ENCODE assay signal across 11 cellular contexts in the genomic region with DNA sequence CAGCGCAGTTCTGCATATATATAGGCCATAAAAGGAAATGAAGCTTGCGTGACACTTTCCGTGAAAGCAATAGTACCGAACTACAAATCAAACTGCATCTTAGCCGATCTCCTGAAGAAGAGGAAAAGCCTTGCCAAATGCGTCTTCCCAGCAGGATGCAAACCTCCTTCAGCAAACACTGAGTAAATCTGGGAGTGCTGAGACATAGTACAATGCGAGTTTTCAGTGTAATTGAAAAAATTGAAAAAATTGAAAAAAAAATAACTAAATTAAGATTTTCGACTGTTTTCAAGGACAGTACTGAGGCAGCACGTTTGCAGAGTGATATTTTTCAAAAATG. TPM values are rescaled to one million over a fixed set of nuclear protein-coding genes. Genes with fewer than 3 reads are reported as not detected.
DNase-seq lines count a peak whose midpoint lies in the region; ATAC-seq lines count a peak whose summit lies in the region.
"Had no signal": no experiment of that assay in that cellular context is flagged by ENCODE, and none has a peak within 500 bp of the region (broad histone marks: within the 10 kb centered on the region; RNA-seq: fewer than 3 reads in every experiment).

No MANE protein-coding gene starts in this region.

- POLR2A ChIA-PET in activated naive CD8-positive, alpha-beta T cell treated with anti-CD3 and anti-CD28 coated beads, Interleukin-2, amount 10 ng/mL, durations not matched to agents 7 days and 5 days (lab: Charles Lee), result no interaction called here

- DNase-seq in activated naive CD8-positive, alpha-beta T cell treated with anti-CD3 and anti-CD28 coated beads, Interleukin-2, amount 10 ng/mL, durations not matched to agents 7 days and 5 days, result no peak
- no peak for DNase-seq in stimulated activated effector memory CD8-positive, alpha-beta T cell treated with anti-CD3 and anti-CD28 coated beads, Interleukin-12 subunit alpha, Interleukin-12 subunit beta, amount 100 ng/mL, for 72 hours (ENCODE audit: low spot score in 2 of 2)
- DNase-seq in cerebellar cortex (ENCODE audit: low spot score), result no peak
- DNase-seq in MG63, result no peak
- no peak for DNase-seq in substantia nigra (lab: John Stamatoyannopoulos, UW)
- DNase-seq: kidney had no signal

- H3K9me3 Mint-ChIP-seq in activated naive CD8-positive, alpha-beta T cell treated with anti-CD3 and anti-CD28 coated beads, Interleukin-2, amount 10 ng/mL, durations not matched to agents 7 days and 5 days, result no peaks in the 10 kb centered on the region
- H3K9me3 Mint-ChIP-seq in stimulated activated effector memory CD8-positive, alpha-beta T cell treated with anti-CD3 and anti-CD28 coated beads, Interleukin-12 subunit alpha, Interleukin-12 subunit beta, amount 100 ng/mL, for 72 hours, result no peaks in the 10 kb centered on the region
- H3K9me3 Mint-ChIP-seq: activated CD4-positive, alpha-beta memory T cell treated with anti-CD3 and anti-CD28 coated beads, Interleukin-2, amount 10 ng/mL, durations not matched to agents 7 days and 5 days had no signal

- no peaks in the 10 kb centered on the region for H3K36me3 ChIP-seq in HUES48 (ENCODE audit: control insufficient read depth, insufficient read depth, low read length)
- H3K36me3 ChIP-seq in iPS-20b (ENCODE audit: insufficient read depth, low read depth, low read length), result no peaks in the 10 kb centered on the region
- no peaks in the 10 kb centered on the region for H3K36me3 ChIP-seq in MG63
- H3K36me3 ChIP-seq: vagina had no signal

- peaks cover 8% of the 10 kb centered on the region for H3K4me1 Mint-ChIP-seq in activated naive CD8-positive, alpha-beta T cell treated with anti-CD3 and anti-CD28 coated beads, Interleukin-2, amount 10 ng/mL, durations not matched to agents 7 days and 5 days
- peaks cover 10% of the 10 kb centered on the region for H3K4me1 Mint-ChIP-seq in stimulated activated effector memory CD8-positive, alpha-beta T cell treated with anti-CD3 and anti-CD28 coated beads, Interleukin-12 subunit alpha, Interleukin-12 subunit beta, amount 100 ng/mL, for 72 hours

- H3K27me3 ChIP-seq in HUES48 (ENCODE audit: control insufficient read depth, insufficient read depth, low read length), result peaks cover 34% of the 10 kb centered on the region
- H3K27me3 ChIP-seq in iPS-20b (ENCODE audit: insufficient read depth, low read length), result peaks cover 34% of the 10 kb centered on the region
- peaks cover 12% of the 10 kb centered on the region for H3K27me3 ChIP-seq in MG63

- H3K27ac ChIP-seq in HUES48 (ENCODE audit: low read depth, low read length) (no peak overlapping the region), iPS-20b (ENCODE audit: low read length) (no peak overlapping the region), substantia nigra (ENCODE audit: low read depth, low read length, poor library complexity, severe bottlenecking) (no peak overlapping the region)
- H3K27ac ChIP-seq: vagina had no signal

- no peak for ATAC-seq in activated naive CD8-positive, alpha-beta T cell treated with anti-CD3 and anti-CD28 coated beads, Interleukin-2, amount 10 ng/mL, durations not matched to agents 7 days and 5 days (ENCODE audit: low read depth)
- no peak for ATAC-seq in stimulated activated effector memory CD8-positive, alpha-beta T cell treated with anti-CD3 and anti-CD28 coated beads, Interleukin-12 subunit alpha, Interleukin-12 subunit beta, amount 100 ng/mL, for 72 hours

- H3K4me3 Mint-ChIP-seq in activated naive CD8-positive, alpha-beta T cell treated with anti-CD3 and anti-CD28 coated beads, Interleukin-2, amount 10 ng/mL, durations not matched to agents 7 days and 5 days, result peak overlapping the region; percentile 85
- H3K4me3 Mint-ChIP-seq in stimulated activated effector memory CD8-positive, alpha-beta T cell treated with anti-CD3 and anti-CD28 coated beads, Interleukin-12 subunit alpha, Interleukin-12 subunit beta, amount 100 ng/mL, for 72 hours, result peak overlapping the region; percentile 75

- H3K4me3 ChIP-seq in HUES48 (ENCODE audit: low read depth, low read length) (peak overlapping the region; percentile 67), iPS-20b (ENCODE audit: low read length) (peak overlapping the region; percentile 90), MG63 (no peak overlapping the region)
- H3K4me3 ChIP-seq: GM12878 had no signal

- H3K9ac ChIP-seq in HUES48 (ENCODE audit: low read depth, low read length) (0 out of 2 replicates have a peak overlapping the region, but pooled peaks have one; percentile 37), iPS-20b (ENCODE audit: low read depth, low read length) (peak overlapping the region; percentile 80; the same call in 1 of the 2 replicates)

- peaks cover 5% of the 10 kb centered on the region; the same call in 1 of the 2 replicates for H3K4me1 ChIP-seq in HUES48 (ENCODE audit: control insufficient read depth, insufficient read depth, low read length)
- no peaks in the 10 kb centered on the region for H3K4me1 ChIP-seq in iPS-20b (ENCODE audit: insufficient read depth, low read length)
- H3K4me1 ChIP-seq: vagina had no signal

- H3K9me3 ChIP-seq in HUES48 (ENCODE audit: control insufficient read depth, insufficient read depth, low read length) (no peaks in the 10 kb centered on the region), iPS-20b (ENCODE audit: insufficient read depth, low read depth, low read length) (no peaks in the 10 kb centered on the region), MG63 (no peaks in the 10 kb centered on the region)
- H3K9me3 ChIP-seq: vagina had no signal

- H3K36me3 Mint-ChIP-seq in activated naive CD8-positive, alpha-beta T cell treated with anti-CD3 and anti-CD28 coated beads, Interleukin-2, amount 10 ng/mL, durations not matched to agents 7 days and 5 days, result no peaks in the 10 kb centered on the region
- no peaks in the 10 kb centered on the region for H3K36me3 Mint-ChIP-seq in stimulated activated effector memory CD8-positive, alpha-beta T cell treated with anti-CD3 and anti-CD28 coated beads, Interleukin-12 subunit alpha, Interleukin-12 subunit beta, amount 100 ng/mL, for 72 hours

- H3K27ac Mint-ChIP-seq in activated naive CD8-positive, alpha-beta T cell treated with anti-CD3 and anti-CD28 coated beads, Interleukin-2, amount 10 ng/mL, durations not matched to agents 7 days and 5 days, result no peak overlapping the region
- no peak overlapping the region for H3K27ac Mint-ChIP-seq in stimulated activated effector memory CD8-positive, alpha-beta T cell treated with anti-CD3 and anti-CD28 coated beads, Interleukin-12 subunit alpha, Interleukin-12 subunit beta, amount 100 ng/mL, for 72 hours
- H3K27ac Mint-ChIP-seq: activated CD4-positive, alpha-beta memory T cell treated with anti-CD3 and anti-CD28 coated beads, Interleukin-2, amount 10 ng/mL, durations not matched to agents 7 days and 5 days had no signal

- peaks cover 68% of the 10 kb centered on the region for H3K27me3 Mint-ChIP-seq in activated naive CD8-positive, alpha-beta T cell treated with anti-CD3 and anti-CD28 coated beads, Interleukin-2, amount 10 ng/mL, durations not matched to agents 7 days and 5 days

RNA-seq across cellular contexts. Expression of a gene that starts 13.4 kb away (rescaled TPM):
- total RNA-seq in activated naive CD8-positive, alpha-beta T cell treated with anti-CD3 and anti-CD28 coated beads, Interleukin-2, amount 10 ng/mL, durations not matched to agents 7 days and 5 days, result 10 to 100 TPM; 43.0 to 49.3 TPM
- total RNA-seq in MG63 (2014; rRNA removed; shearing (Covaris generic); ENCODE audit: low replicate concordance), result 41.8 and 52.0 TPM in 2 replicates

RNA-seq across cellular contexts. Expression of a gene that starts 31.6 kb away (rescaled TPM):
- total RNA-seq in activated naive CD8-positive, alpha-beta T cell treated with anti-CD3 and anti-CD28 coated beads, Interleukin-2, amount 10 ng/mL, durations not matched to agents 7 days and 5 days, result 10 to 100 TPM; 24.1 to 24.2 TPM
- 7.6 and 9.3 TPM in 2 replicates for total RNA-seq in MG63 (2014; rRNA removed; shearing (Covaris generic); ENCODE audit: low replicate concordance)
